31 cellular contexts compared by ENCODE assay signal in genomic region chr10:12897278-12897677, GRCh38.
"Had no signal": no experiment of that assay in that cellular context is flagged by ENCODE, and none has a peak within 500 bp of the region (broad histone marks: within the 10 kb centered on the region; RNA-seq: fewer than 3 reads in every experiment).

No MANE protein-coding gene starts in this region.

- H3K27ac ChIP-seq: adrenal gland, body of pancreas, breast epithelium, SJCRH30, WERI-Rb-1 had no signal

- H3K4me1 ChIP-seq: body of pancreas, breast epithelium, SJCRH30 had no signal

- H3K27ac Mint-ChIP-seq: activated CD4-positive, alpha-beta T cell treated with anti-CD3 and anti-CD28 coated beads for 36 hours; activated CD4-positive, alpha-beta T cell treated with anti-CD3 and anti-CD28 coated beads, Interleukin-2, amount 10 ng/mL, durations not matched to agents 7 days and 5 days; activated CD8-positive, alpha-beta T cell treated with anti-CD3 and anti-CD28 coated beads, Interleukin-2, amount 10 ng/mL, durations not matched to agents 7 days and 5 days; activated T-cell treated with anti-CD3 and anti-CD28 coated beads, Interleukin-2, amount 50 U/mL, for 24 hours; activated T-helper 2 cell treated with anti-CD3 and anti-CD28 coated beads, Interferon-gamma antibody, Interleukin-2, Interleukin-4, amounts not matched to agents 10 μg/mL and 5 μg/mL and 100 μg/mL, durations not matched to agents 14 hours and 24 hours and 36 hours; T-cell; T-helper 17 cell had no signal

- H3K36me3 Mint-ChIP-seq: T-cell had no signal

- H3K4me3 ChIP-seq: adrenal gland, body of pancreas, breast epithelium, MG63, SJCRH30 had no signal

- FAIRE-seq: astrocyte had no signal

- DNase-seq: activated CD4-positive, alpha-beta T cell treated with anti-CD3 and anti-CD28 coated beads for 36 hours; activated CD4-positive, alpha-beta T cell treated with anti-CD3 and anti-CD28 coated beads, Interleukin-2, amount 10 ng/mL, durations not matched to agents 7 days and 5 days; activated CD4-positive, alpha-beta T cell treated with anti-CD3 and anti-CD28 coated beads, Interleukin-2, amount 50 U/mL, for 48 hours; activated CD8-positive, alpha-beta T cell treated with anti-CD3 and anti-CD28 coated beads, Interleukin-2, amount 10 ng/mL, durations not matched to agents 7 days and 5 days; activated gamma-delta T cell; activated naive CD4-positive, alpha-beta T cell treated with Interleukin-2 at 50 U/mL for 16 hours; activated T-cell treated with anti-CD3 and anti-CD28 coated beads, Interleukin-2, amount 50 U/mL, for 24 hours; body of pancreas; Kasumi-1; KG1; MG63; NCI-H1048; NCI-H1105 treated with DMSO at 0.1 percent for 48 hours; NCI-H1436; NCI-H1694; NCI-H1930; NCI-H2081 treated with DMSO at 0.1 percent for 48 hours; NCI-H226; NCI-H524 treated with DMSO at 0.1 percent for 48 hours; SHP77; SJCRH30; SK-N-SH; T-cell; T-helper 17 cell; WERI-Rb-1 had no signal

- H3K9me3 ChIP-seq: adrenal gland, body of pancreas, SJCRH30, SK-N-SH had no signal

- H3K36me3 ChIP-seq: adrenal gland, breast epithelium, MG63, WERI-Rb-1 had no signal

- H3K4me3 Mint-ChIP-seq: activated CD4-positive, alpha-beta T cell treated with anti-CD3 and anti-CD28 coated beads for 36 hours; activated CD4-positive, alpha-beta T cell treated with anti-CD3 and anti-CD28 coated beads, Interleukin-2, amount 10 ng/mL, durations not matched to agents 7 days and 5 days; activated CD8-positive, alpha-beta T cell treated with anti-CD3 and anti-CD28 coated beads, Interleukin-2, amount 10 ng/mL, durations not matched to agents 7 days and 5 days; activated T-cell treated with anti-CD3 and anti-CD28 coated beads, Interleukin-2, amount 50 U/mL, for 24 hours; T-cell; T-helper 17 cell had no signal

- H3K9ac ChIP-seq: SK-N-SH had no signal

- H3K4me1 Mint-ChIP-seq: activated CD4-positive, alpha-beta T cell treated with anti-CD3 and anti-CD28 coated beads for 36 hours; activated CD4-positive, alpha-beta T cell treated with anti-CD3 and anti-CD28 coated beads, Interleukin-2, amount 10 ng/mL, durations not matched to agents 7 days and 5 days; T-cell had no signal

- ATAC-seq: activated CD4-positive, alpha-beta T cell treated with anti-CD3 and anti-CD28 coated beads for 36 hours; activated CD8-positive, alpha-beta T cell treated with anti-CD3 and anti-CD28 coated beads, Interleukin-2, amount 10 ng/mL, durations not matched to agents 7 days and 5 days; activated naive CD4-positive, alpha-beta T cell treated with anti-CD3 and anti-CD28 coated beads, Interleukin-2, amount 50 U/mL, for 72 hours; body of pancreas; Panc1; T-cell; T-helper 17 cell had no signal

- H3K27me3 ChIP-seq: adrenal gland, body of pancreas, breast epithelium, MG63, SJCRH30 had no signal

- H3K4me2 ChIP-seq: SK-N-SH had no signal
